ENCODE assay signal across 1 cellular context in genomic region chr5:143002459-143003327, GRCh38.
TF ChIP-seq lines count a peak whose summit lies in the region.

No MANE protein-coding gene starts in this region.

TF ChIP-seq in HCT116, 20 proteins besides CTCF, POLR2A, EP300 and RAD21 (continued from another document):
- no peak for TF ChIP-seq REST (IDR thresholded peaks at IDR 0.05; ENCODE audit: low read depth)
- TF ChIP-seq ELF1 (IDR thresholded peaks at IDR 0.05; ENCODE audit: borderline replicate concordance, low read depth), result no peak
- no peak for TF ChIP-seq JUND (IDR thresholded peaks at IDR 0.05)
- TF ChIP-seq, protein P1, sequence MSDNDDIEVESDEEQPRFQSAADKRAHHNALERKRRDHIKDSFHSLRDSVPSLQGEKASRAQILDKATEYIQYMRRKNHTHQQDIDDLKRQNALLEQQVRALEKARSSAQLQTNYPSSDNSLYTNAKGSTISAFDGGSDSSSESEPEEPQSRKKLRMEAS (IDR thresholded peaks at IDR 0.05), result no peak
- no peak for TF ChIP-seq SP1 (IDR thresholded peaks at IDR 0.05; ENCODE audit: low read depth)
- no peak for TF ChIP-seq SRF (IDR thresholded peaks at IDR 0.05; ENCODE audit: low read depth)
